9 cellular contexts compared by ENCODE assay signal in the genomic region with DNA sequence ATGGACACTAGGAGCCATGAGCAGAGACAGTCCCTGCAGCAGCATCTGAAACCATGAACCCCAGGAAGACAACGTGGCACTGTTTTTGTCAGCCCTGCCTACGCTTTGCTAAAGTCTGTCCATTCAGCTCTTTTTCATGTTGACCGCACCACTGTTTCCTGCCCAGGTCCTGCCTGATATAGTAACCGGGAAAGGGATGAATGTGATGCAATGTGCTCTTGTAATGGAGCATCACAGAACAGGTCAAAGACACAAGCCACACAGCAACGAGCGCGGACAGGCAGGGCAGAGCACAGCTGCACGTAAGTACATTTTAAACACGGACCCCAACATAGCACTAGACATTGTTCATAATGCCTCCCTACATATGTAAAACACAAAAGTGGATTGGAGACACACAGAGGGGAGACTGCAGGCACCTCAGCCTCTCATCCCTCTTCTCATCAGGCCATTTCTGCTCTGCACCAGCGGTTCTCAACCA.
DNase-seq lines count a peak whose midpoint lies in the region; ATAC-seq, FAIRE-seq and TF ChIP-seq lines count a peak whose summit lies in the region.
"Had no signal": no experiment of that assay in that cellular context is flagged by ENCODE, and none has a peak within 500 bp of the region (broad histone marks: within the 10 kb centered on the region; RNA-seq: fewer than 3 reads in every experiment).

No MANE protein-coding gene starts in this region.

- H3K4me1 ChIP-seq in BLaER1 treated with 17β-estradiol and CSF1 and Interleukin-3, amounts not matched to agents 10 nM and 100 nM = peaks cover 59 to 74% (median 66%) of the 10 kb centered on the region in 10 experiments
- H3K4me1 ChIP-seq: foreskin keratinocyte had no signal

- H3K27ac ChIP-seq in BLaER1 treated with 17β-estradiol and CSF1 and Interleukin-3, amounts not matched to agents 10 nM and 100 nM = peak overlapping the region; percentile 41 to 90 (median 77); a peak in 21 of 22 replicates
- H3K27ac ChIP-seq in brain microvascular endothelial cell = no peak overlapping the region
- H3K27ac ChIP-seq: foreskin keratinocyte had no signal

- peaks cover 0 to 8% (median 0%) of the 10 kb centered on the region in 11 experiments; a peak in 1 of 22 replicates for H4K20me1 ChIP-seq in BLaER1 treated with 17β-estradiol and CSF1 and Interleukin-3, amounts not matched to agents 10 nM and 100 nM

- no peaks in the 10 kb centered on the region for H3K9me3 ChIP-seq in BLaER1 treated with 17β-estradiol and CSF1 and Interleukin-3, amounts not matched to agents 10 nM and 100 nM (replicated peaks in 1 of 11)

- no peak for TF ChIP-seq CTCF in brain microvascular endothelial cell (IDR thresholded peaks at IDR 0.05; ENCODE audit: low read depth, low read length, missing control alignments)

- H3K4me3 ChIP-seq in BLaER1 treated with 17β-estradiol and CSF1 and Interleukin-3, amounts not matched to agents 10 nM and 100 nM = peak overlapping the region; percentile 2 to 58 (median 38); a peak in 15 of 20 replicates
- H3K4me3 ChIP-seq in brain microvascular endothelial cell (ENCODE audit: low read depth, low read length) = no peak overlapping the region

- FAIRE-seq in HTR-8/SVneo (lab: Jason Lieb, UNC) = peak; percentile 88

- no peaks in the 10 kb centered on the region for H3K27me3 ChIP-seq in BLaER1 treated with 17β-estradiol and CSF1 and Interleukin-3, amounts not matched to agents 10 nM and 100 nM
- H3K27me3 ChIP-seq in brain microvascular endothelial cell (replicated peaks) = no peaks in the 10 kb centered on the region

- DNase-seq in HTR-8/SVneo (ENCODE audit: insufficient read length, low spot score) = no peak
- peak; percentile 46 for DNase-seq in globus pallidus (ENCODE audit: low spot score)
- DNase-seq in GM03348 (ENCODE audit: low spot score) = no peak
- no peak for DNase-seq in NCI-H774 (lab: John Stamatoyannopoulos, UW)
- no peak for DNase-seq in cortex of kidney (lab: John Stamatoyannopoulos, UW)
- no peak for DNase-seq in brain microvascular endothelial cell

- ATAC-seq in GM19395 (IDR thresholded peaks at IDR 0.05; ENCODE audit: unreplicated experiment) = peak; percentile 5

- in situ Hi-C loops in brain microvascular endothelial cell (cut with HindIII; ENCODE audit: low pct_ligation_motif_present, low sequenced_read_pairs) = no loop called here

- H3K36me3 ChIP-seq in BLaER1 treated with 17β-estradiol and CSF1 and Interleukin-3, amounts not matched to agents 10 nM and 100 nM = no peaks in the 10 kb centered on the region
- H3K36me3 ChIP-seq in brain microvascular endothelial cell (replicated peaks) = no peaks in the 10 kb centered on the region

- H3K4me2 ChIP-seq in BLaER1 treated with 17β-estradiol and CSF1 and Interleukin-3, amounts not matched to agents 10 nM and 100 nM = peak overlapping the region; percentile 79 to 98 (median 95)

- peak overlapping the region; percentile 26 to 76 (median 65); a peak in 20 of 22 replicates for H3K9ac ChIP-seq in BLaER1 treated with 17β-estradiol and CSF1 and Interleukin-3, amounts not matched to agents 10 nM and 100 nM
